ENCODE assay signal across 9 cellular contexts in genomic region chr11:64760759-64761417, GRCh38. TPM values are rescaled to one million over a fixed set of nuclear protein-coding genes. Genes with fewer than 3 reads are reported as not detected.
DNase-seq lines count a peak whose midpoint lies in the region; ATAC-seq, FAIRE-seq and TF ChIP-seq lines count a peak whose summit lies in the region.
"Had no signal": no experiment of that assay in that cellular context is flagged by ENCODE, and none has a peak within 500 bp of the region (broad histone marks: within the 10 kb centered on the region; RNA-seq: fewer than 3 reads in every experiment).

No MANE protein-coding gene starts in this region.

- TF ChIP-seq EP300 in A549 (IDR thresholded peaks at IDR 0.05): no peak

- no peak for FAIRE-seq in A549 (lab: Jason Lieb, UNC)

- H3K36me3 Mint-ChIP-seq in activated naive CD8-positive, alpha-beta T cell treated with anti-CD3 and anti-CD28 coated beads, Interleukin-2, amount 50 U/mL, for 24 hours (ENCODE audit: low read depth): peaks cover 35% of the 10 kb centered on the region
- H3K36me3 Mint-ChIP-seq in mesothelial cell of epicardium: peaks cover 13% of the 10 kb centered on the region

- peaks cover 54% of the 10 kb centered on the region for H3K4me1 Mint-ChIP-seq in activated naive CD8-positive, alpha-beta T cell treated with anti-CD3 and anti-CD28 coated beads, Interleukin-2, amount 50 U/mL, for 24 hours
- H3K4me1 Mint-ChIP-seq in mesothelial cell of epicardium: peaks cover 17% of the 10 kb centered on the region

- TF ChIP-seq RAD21 in A549 (conservative IDR thresholded peaks at IDR 0.05 in 1 of 2, IDR thresholded peaks at IDR 0.05 in 1 of 2): no peak

- H3K4me1 ChIP-seq in A549: peaks cover 5% of the 10 kb centered on the region; the same call in 1 of the 3 replicates
- H3K4me1 ChIP-seq in HEK293 (ENCODE audit: control insufficient read depth, insufficient read depth, low read length): peaks cover 7% of the 10 kb centered on the region

- peak overlapping the region; percentile 81 for H3K27ac Mint-ChIP-seq in activated naive CD8-positive, alpha-beta T cell treated with anti-CD3 and anti-CD28 coated beads, Interleukin-2, amount 50 U/mL, for 24 hours
- peak overlapping the region; percentile 61 for H3K27ac Mint-ChIP-seq in mesothelial cell of epicardium

- H3K4me3 Mint-ChIP-seq in activated naive CD8-positive, alpha-beta T cell treated with anti-CD3 and anti-CD28 coated beads, Interleukin-2, amount 50 U/mL, for 24 hours: no peak overlapping the region
- no peak overlapping the region for H3K4me3 Mint-ChIP-seq in mesothelial cell of epicardium

- H3K27ac ChIP-seq in A549 (no peak overlapping the region), HEK293 (ENCODE audit: extremely low read depth, low read depth, low read length) (no peak overlapping the region)

- TF ChIP-seq CTCF in A549 (IDR thresholded peaks at IDR 0.05) (no peak), HEK293 (tag by site-specific recombination; IDR thresholded peaks at IDR 0.05) (no peak), mesothelial cell of epicardium (IDR thresholded peaks at IDR 0.05; ENCODE audit: unreplicated experiment) (no peak)

- H3K9me3 Mint-ChIP-seq in activated naive CD8-positive, alpha-beta T cell treated with anti-CD3 and anti-CD28 coated beads, Interleukin-2, amount 50 U/mL, for 24 hours: no peaks in the 10 kb centered on the region
- H3K9me3 Mint-ChIP-seq in mesothelial cell of epicardium: no peaks in the 10 kb centered on the region

- no peaks in the 10 kb centered on the region for H3K27me3 Mint-ChIP-seq in activated naive CD8-positive, alpha-beta T cell treated with anti-CD3 and anti-CD28 coated beads, Interleukin-2, amount 50 U/mL, for 24 hours
- H3K27me3 Mint-ChIP-seq in mesothelial cell of epicardium (ENCODE audit: low read depth): no peaks in the 10 kb centered on the region

- TF ChIP-seq POLR2A in A549 (IDR thresholded peaks at IDR 0.05; ENCODE audit: low read length): no peak

- H3K4me3 ChIP-seq in A549 (no peak overlapping the region), HEK293 (ENCODE audit: low read depth, low read length) (no peak overlapping the region)

- DNase-seq in A549 (ENCODE audit: low read depth in 1 of 2, low spot score in 1 of 2) (no peak), mesothelial cell of epicardium (ENCODE audit: low spot score in 2 of 2, unreplicated experiment in 2 of 2) (no peak), NCI-H82 (lab: John Stamatoyannopoulos, UW) (no peak), HuH-7.5 (ENCODE audit: low spot score) (no peak), NCI-H1105 treated with DMSO at 0.1 percent for 48 hours (lab: John Stamatoyannopoulos, UW) (no peak)
- DNase-seq in activated naive CD8-positive, alpha-beta T cell treated with anti-CD3 and anti-CD28 coated beads, Interleukin-2, amount 50 U/mL, for 24 hours: no peak

- ATAC-seq in A549 (peak; percentile 1 to 5; a peak in 4 of 6 replicates), HG03039 (IDR thresholded peaks at IDR 0.05; ENCODE audit: unreplicated experiment) (no peak)
- no peak for ATAC-seq in activated naive CD8-positive, alpha-beta T cell treated with anti-CD3 and anti-CD28 coated beads, Interleukin-2, amount 50 U/mL, for 24 hours

- POLR2A ChIA-PET in A549 (lab: Yijun Ruan, JAX) (interaction anchor here (1.2 to 4.5 kb wide), 2 partner anchors 15 to 18 kb away, joined by 4 to 32 read pairs; partner anchors contain the start of gene SF1), HEK293 (lab: Yijun Ruan, JAX) (interaction anchor here (0.7 to 5.8 kb wide), 8 partner anchors 9 to 130 kb away, joined by 3 to 42 read pairs (median 6); partner anchors contain the start of gene SF1)

- H3K4me2 ChIP-seq in A549: no peak overlapping the region

- CTCF ChIA-PET in A549 (lab: Yijun Ruan, JAX) (interaction anchor here (0.6 to 13.0 kb wide), 10 partner anchors 6 to 113 kb away, joined by 3 to 104 read pairs (median 4); partner anchors contain the start of genes RASGRP2 and SF1), HEK293 (lab: Yijun Ruan, JAX) (interaction anchor here (0.5 to 0.7 kb wide), 2 partner anchors 10 to 422 kb away, joined by 3 read pairs; no protein-coding TSS in a partner anchor)

- H3K9me3 ChIP-seq in A549 (no peaks in the 10 kb centered on the region), HEK293 (ENCODE audit: control insufficient read depth, insufficient read depth, low read depth, low read length) (no peaks in the 10 kb centered on the region)

- H3K36me3 ChIP-seq in HEK293 (ENCODE audit: control insufficient read depth in 2 of 2, insufficient read depth in 1 of 2, low read length in 2 of 2): peaks cover 0 to 42% of the 10 kb centered on the region in 2 experiments; a peak in 1 of 3 replicates

- WGBS in A549 (ENCODE audit: missing lambda C conversion rate): 78% methylated on average over 7 of the region's 7 CpGs

TF ChIP-seq in A549, 52 proteins besides CTCF, POLR2A, EP300 and RAD21 (continues in another document):
- TF ChIP-seq KDM1A (IDR thresholded peaks at IDR 0.05; ENCODE audit: low read depth): peak; percentile 91; the same call in 1 of the 2 replicates
- TF ChIP-seq ZC3H11A (IDR thresholded peaks at IDR 0.05): no peak
- TF ChIP-seq CBX2 (IDR thresholded peaks at IDR 0.05; ENCODE audit: borderline replicate concordance, low read depth): no peak
- TF ChIP-seq POLR2AphosphoS2 (conservative IDR thresholded peaks at IDR 0.05; ENCODE audit: low read length): peak; percentile 87; the same call in 1 of the 2 replicates
- peak; percentile 75; the same call in 1 of the 2 replicates for TF ChIP-seq HDAC2 (IDR thresholded peaks at IDR 0.05)
- TF ChIP-seq ZNF302 (CRISPR knock-in tag; IDR thresholded peaks at IDR 0.05): no peak
- TF ChIP-seq ZFP36 (IDR thresholded peaks at IDR 0.05; ENCODE audit: borderline replicate concordance, partially characterized antibody): peak; percentile 78
- no peak for TF ChIP-seq NPAS2 (CRISPR knock-in tag; IDR thresholded peaks at IDR 0.05; ENCODE audit: borderline replicate concordance)

TF ChIP-seq in HEK293, 187 proteins besides CTCF, POLR2A, EP300 and RAD21 (continues in another document):
- no peak for TF ChIP-seq ZNF366 (tag by site-specific recombination; conservative IDR thresholded peaks at IDR 0.05)
- TF ChIP-seq, protein P1, sequence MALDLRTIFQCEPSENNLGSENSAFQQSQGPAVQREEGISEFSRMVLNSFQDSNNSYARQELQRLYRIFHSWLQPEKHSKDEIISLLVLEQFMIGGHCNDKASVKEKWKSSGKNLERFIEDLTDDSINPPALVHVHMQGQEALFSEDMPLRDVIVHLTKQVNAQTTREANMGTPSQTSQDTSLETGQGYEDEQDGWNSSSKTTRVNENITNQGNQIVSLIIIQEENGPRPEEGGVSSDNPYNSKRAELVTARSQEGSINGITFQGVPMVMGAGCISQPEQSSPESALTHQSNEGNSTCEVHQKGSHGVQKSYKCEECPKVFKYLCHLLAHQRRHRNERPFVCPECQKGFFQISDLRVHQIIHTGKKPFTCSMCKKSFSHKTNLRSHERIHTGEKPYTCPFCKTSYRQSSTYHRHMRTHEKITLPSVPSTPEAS (tag by site-specific recombination; IDR thresholded peaks at IDR 0.05): no peak
- TF ChIP-seq, protein P2, sequence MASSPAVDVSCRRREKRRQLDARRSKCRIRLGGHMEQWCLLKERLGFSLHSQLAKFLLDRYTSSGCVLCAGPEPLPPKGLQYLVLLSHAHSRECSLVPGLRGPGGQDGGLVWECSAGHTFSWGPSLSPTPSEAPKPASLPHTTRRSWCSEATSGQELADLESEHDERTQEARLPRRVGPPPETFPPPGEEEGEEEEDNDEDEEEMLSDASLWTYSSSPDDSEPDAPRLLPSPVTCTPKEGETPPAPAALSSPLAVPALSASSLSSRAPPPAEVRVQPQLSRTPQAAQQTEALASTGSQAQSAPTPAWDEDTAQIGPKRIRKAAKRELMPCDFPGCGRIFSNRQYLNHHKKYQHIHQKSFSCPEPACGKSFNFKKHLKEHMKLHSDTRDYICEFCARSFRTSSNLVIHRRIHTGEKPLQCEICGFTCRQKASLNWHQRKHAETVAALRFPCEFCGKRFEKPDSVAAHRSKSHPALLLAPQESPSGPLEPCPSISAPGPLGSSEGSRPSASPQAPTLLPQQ (tag by site-specific recombination; IDR thresholded peaks at IDR 0.05): no peak
- TF ChIP-seq SALL2 (tag by site-specific recombination; IDR thresholded peaks at IDR 0.05; ENCODE audit: borderline replicate concordance): no peak
- no peak for TF ChIP-seq ZNF621 (tag by site-specific recombination; IDR thresholded peaks at IDR 0.05)

RNA-seq across cellular contexts. Expression of gene PYGM, which starts 1.1 kb away (rescaled TPM):
- polyA plus RNA-seq in A549 (2011; rRNA removed) (0.22 and 0.40 TPM in 2 replicates), A549 (2017; fragmentation: RNase III; extraction: RNeasy Plus Mini Kit Qiagen cat#74134 plus additional on column Dnase treatment) (0.23 to 0.51 TPM (median 0.39 TPM) in 3 replicates)
- 0.26 and 0.32 TPM in 2 replicates for polyA plus RNA-seq in A549 (2012; cell fraction: cytosol; rRNA removed)
- 1.3 TPM in 2 replicates for polyA plus RNA-seq in A549 (2012; cell fraction: nucleus; rRNA removed)
- 0.41 and 0.58 TPM in 2 replicates for polyA minus RNA-seq in A549 (2011; rRNA and poly(A)+ RNA removed)
- 6.4 to 7.6 TPM (median 7.1 TPM) in 3 replicates for total RNA-seq in mesothelial cell of epicardium

RNA-seq across cellular contexts. Expression of gene RASGRP2, which starts 16.9 kb away (rescaled TPM):
- polyA plus RNA-seq in A549 (2011; rRNA removed): 0.88 and 0.95 TPM in 2 replicates
- 1.3 and 1.8 TPM in 2 replicates for polyA plus RNA-seq in A549 (2012; cell fraction: cytosol; rRNA removed)
- polyA plus RNA-seq in A549 (2012; cell fraction: nucleus; rRNA removed): 2.3 and 3.0 TPM in 2 replicates
- 0.89 to 1.1 TPM (median 0.94 TPM) in 3 replicates for polyA plus RNA-seq in A549 (2017; fragmentation: RNase III; extraction: RNeasy Plus Mini Kit Qiagen cat#74134 plus additional on column Dnase treatment)
- 1.5 and 1.9 TPM in 2 replicates for polyA minus RNA-seq in A549 (2011; rRNA and poly(A)+ RNA removed)
- 1.4 to 2.0 TPM (median 1.8 TPM) in 3 replicates for total RNA-seq in mesothelial cell of epicardium
- total RNA-seq: MCF 10A had no signal

RNA-seq across cellular contexts. Expression of gene SF1, which starts 17.5 kb away (rescaled TPM):
- polyA plus RNA-seq in A549 (2011; rRNA removed) (88.8 and 104 TPM in 2 replicates), A549 (2017; fragmentation: RNase III; extraction: RNeasy Plus Mini Kit Qiagen cat#74134 plus additional on column Dnase treatment) (268 to 341 TPM (median 310 TPM) in 3 replicates)
- polyA plus RNA-seq in A549 (2012; cell fraction: cytosol; rRNA removed): 88.5 and 106 TPM in 2 replicates
- 240 and 241 TPM in 2 replicates for polyA plus RNA-seq in A549 (2012; cell fraction: nucleus; rRNA removed)
- polyA minus RNA-seq in A549 (2011; rRNA and poly(A)+ RNA removed): 87.7 and 103 TPM in 2 replicates
- 529 to 536 TPM (median 533 TPM) in 3 replicates for total RNA-seq in mesothelial cell of epicardium

RNA-seq across cellular contexts. Expression of gene NRXN2, which starts 37.9 kb away (rescaled TPM):
- polyA plus RNA-seq in A549 (2011; rRNA removed): not detected in 2 replicates
- 0.06 and 0.11 TPM in 2 replicates for polyA plus RNA-seq in A549 (2012; cell fraction: cytosol; rRNA removed)
- polyA plus RNA-seq in A549 (2012; cell fraction: nucleus; rRNA removed): 0.01 and 0.02 TPM in 2 replicates
- polyA plus RNA-seq in A549 (2017; fragmentation: RNase III; extraction: RNeasy Plus Mini Kit Qiagen cat#74134 plus additional on column Dnase treatment): 0.04 to 0.17 TPM (median 0.07 TPM) in 3 replicates
- polyA minus RNA-seq in A549 (2011; rRNA and poly(A)+ RNA removed): not detected in 2 replicates
- total RNA-seq in mesothelial cell of epicardium: 9.8 to 14.0 TPM (median 12.0 TPM) in 3 replicates
- total RNA-seq: MCF 10A had no signal

RNA-seq across cellular contexts. Expression of gene MAP4K2, which starts 42.1 kb away (rescaled TPM):
- polyA plus RNA-seq in A549 (2011; rRNA removed): 9.4 and 10.2 TPM in 2 replicates
- polyA plus RNA-seq in A549 (2012; cell fraction: cytosol; rRNA removed): 13.1 and 13.5 TPM in 2 replicates
- polyA plus RNA-seq in A549 (2012; cell fraction: nucleus; rRNA removed): 25.7 and 33.8 TPM in 2 replicates
- polyA plus RNA-seq in A549 (2017; fragmentation: RNase III; extraction: RNeasy Plus Mini Kit Qiagen cat#74134 plus additional on column Dnase treatment): 8.4 to 10.6 TPM (median 9.9 TPM) in 3 replicates
- 11.3 and 17.7 TPM in 2 replicates for polyA minus RNA-seq in A549 (2011; rRNA and poly(A)+ RNA removed)
- 23.7 to 25.8 TPM (median 25.0 TPM) in 3 replicates for total RNA-seq in mesothelial cell of epicardium

Comparison
In these comparisons a context has a peak if more than half of its experiments do, and no peak if none do; other contexts are left out.
1. ATAC-seq: peak in A549 (2 of 2); none in activated naive CD8-positive, alpha-beta T cell treated with anti-CD3 and anti-CD28 coated beads, Interleukin-2, amount 50 U/mL, for 24 hours (single experiment) and HG03039 (single experiment).